13 cellular contexts compared by ENCODE assay signal in the genomic region with DNA sequence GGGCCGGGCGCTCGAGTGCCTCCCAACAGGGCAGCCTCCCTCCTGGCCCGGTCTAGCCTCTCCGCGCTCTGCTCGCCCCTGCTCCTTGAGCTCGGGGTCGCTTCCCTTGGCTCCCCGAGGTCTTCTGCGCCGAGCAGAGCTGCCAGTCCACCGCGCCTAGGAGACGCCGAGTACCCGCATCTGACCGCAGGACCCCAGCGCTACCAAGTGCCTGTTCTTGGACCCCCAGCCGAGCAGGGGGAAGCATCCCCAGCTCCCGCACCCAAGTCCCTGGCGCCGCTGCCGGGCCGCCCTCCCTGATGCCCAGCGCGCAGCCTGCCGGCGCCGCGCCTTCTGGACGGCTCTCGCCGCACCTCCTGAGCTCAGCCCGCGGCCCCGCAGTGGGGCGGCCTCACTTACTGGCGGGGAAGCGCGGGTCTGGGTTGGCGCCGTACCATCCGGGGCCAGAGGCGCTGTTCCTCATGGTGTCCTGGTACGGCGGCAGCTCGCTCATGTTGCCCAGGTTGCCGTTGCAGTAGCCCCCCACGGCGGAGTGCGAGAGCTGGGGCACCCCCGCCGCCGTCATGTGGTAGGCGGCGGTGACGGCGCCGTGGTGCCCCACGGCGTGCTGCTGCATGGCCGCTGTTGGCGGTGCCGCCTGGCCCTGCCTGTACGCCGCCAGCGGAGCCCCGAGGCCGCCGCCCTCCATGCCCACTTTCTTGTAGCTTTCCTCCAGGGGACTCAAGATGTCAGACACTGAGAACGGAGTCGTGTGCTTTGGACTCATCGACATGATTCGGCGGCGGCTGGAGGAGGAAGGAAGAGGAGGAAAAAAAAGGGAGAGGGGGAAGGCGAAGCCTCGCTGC. TPM values are rescaled to one million over a fixed set of nuclear protein-coding genes. Genes with fewer than 3 reads are reported as not detected.
DNase-seq lines count a peak whose midpoint lies in the region; ATAC-seq, FAIRE-seq and TF ChIP-seq lines count a peak whose summit lies in the region.
"Had no signal": no experiment of that assay in that cellular context is flagged by ENCODE, and none has a peak within 500 bp of the region (broad histone marks: within the 10 kb centered on the region; RNA-seq: fewer than 3 reads in every experiment).

No MANE protein-coding gene starts in this region.

- no peaks in the 10 kb centered on the region for H3K9me3 ChIP-seq in right atrium auricular region
- H3K9me3 ChIP-seq in kidney (ENCODE audit: control insufficient read depth in 1 of 2, low read length in 2 of 2) = peaks cover 0 to 3% of the 10 kb centered on the region in 2 donors

- H3K4me3 ChIP-seq in right atrium auricular region = peak overlapping the region in 1 of 2 donors; percentile 36
- peak overlapping the region in 1 of 2 donors; percentile 29 for H3K4me3 ChIP-seq in kidney (ENCODE audit: low read length in 2 of 2)

- no peak for FAIRE-seq in kidney (lab: Jason Lieb, UNC)
- FAIRE-seq: G401.6 had no signal

- H3K36me3 ChIP-seq in right atrium auricular region (no peaks in the 10 kb centered on the region), kidney (ENCODE audit: control insufficient read depth in 1 of 2, insufficient read depth in 2 of 2, low read length in 2 of 2) (no peaks in the 10 kb centered on the region)

- H3K36me3 Mint-ChIP-seq in T-helper 2 cell treated with Interferon-gamma antibody and Interleukin-4, amounts not matched to agents 5 μg/mL and 100 μg/mL, for 36 hours (ENCODE audit: low read depth) = no peaks in the 10 kb centered on the region
- no peaks in the 10 kb centered on the region for H3K36me3 Mint-ChIP-seq in type B pancreatic cell

- peaks cover 5% of the 10 kb centered on the region for H3K4me1 Mint-ChIP-seq in T-helper 2 cell treated with Interferon-gamma antibody and Interleukin-4, amounts not matched to agents 5 μg/mL and 100 μg/mL, for 36 hours (ENCODE audit: low read depth)
- peaks cover 19% of the 10 kb centered on the region for H3K4me1 Mint-ChIP-seq in type B pancreatic cell (ENCODE audit: unreplicated experiment)

- no peak for TF ChIP-seq CTCF in right atrium auricular region (IDR thresholded peaks at IDR 0.05)
- TF ChIP-seq CTCF in kidney (IDR thresholded peaks at IDR 0.05; ENCODE audit: borderline replicate concordance, extremely low read depth, insufficient read depth) = no peak
- no peak for TF ChIP-seq CTCF in type B pancreatic cell (conservative IDR thresholded peaks at IDR 0.05)

- no peak overlapping the region for H3K4me3 Mint-ChIP-seq in T-helper 2 cell treated with Interferon-gamma antibody and Interleukin-4, amounts not matched to agents 5 μg/mL and 100 μg/mL, for 36 hours
- peak overlapping the region; percentile 83 for H3K4me3 Mint-ChIP-seq in type B pancreatic cell

- peak; percentile 34 for ATAC-seq in Right ventricle myocardium superior (ENCODE audit: poor library complexity)
- no peak for ATAC-seq in HG02571 (IDR thresholded peaks at IDR 0.05; ENCODE audit: unreplicated experiment)
- no peak for ATAC-seq in HG02798 (IDR thresholded peaks at IDR 0.05; ENCODE audit: poor library complexity, unreplicated experiment)
- ATAC-seq in HG03108 (IDR thresholded peaks at IDR 0.05; ENCODE audit: unreplicated experiment) = no peak

- H3K27me3 Mint-ChIP-seq in T-helper 2 cell treated with Interferon-gamma antibody and Interleukin-4, amounts not matched to agents 5 μg/mL and 100 μg/mL, for 36 hours (ENCODE audit: low read depth) = peaks cover 76% of the 10 kb centered on the region
- H3K27me3 Mint-ChIP-seq in type B pancreatic cell = peaks cover 94% of the 10 kb centered on the region

- H3K27me3 ChIP-seq in right atrium auricular region = peaks cover 33 to 90% of the 10 kb centered on the region in 2 donors

- H3K27ac ChIP-seq in right atrium auricular region = no peak overlapping the region
- no peak overlapping the region for H3K27ac ChIP-seq in kidney (ENCODE audit: low read depth in 2 of 2, low read length in 2 of 2)

- intact Hi-C loops in Right ventricle myocardium superior (cut with DNase I) = no loop called here
- intact Hi-C loops in kidney (cut with DNase I) = no loop called here

- no peak overlapping the region for H3K9ac ChIP-seq in kidney (ENCODE audit: low read length in 2 of 2)

- H3K4me1 ChIP-seq in right atrium auricular region (peaks cover 0 to 41% of the 10 kb centered on the region in 2 donors), kidney (ENCODE audit: control insufficient read depth in 1 of 2, insufficient read depth in 1 of 2, low read depth in 1 of 2, low read length in 2 of 2) (peaks cover 0 to 17% of the 10 kb centered on the region in 2 donors)

- H3K9me3 Mint-ChIP-seq in T-helper 2 cell treated with Interferon-gamma antibody and Interleukin-4, amounts not matched to agents 5 μg/mL and 100 μg/mL, for 36 hours = no peaks in the 10 kb centered on the region
- no peaks in the 10 kb centered on the region for H3K9me3 Mint-ChIP-seq in type B pancreatic cell

- H3K27ac Mint-ChIP-seq in T-helper 2 cell treated with Interferon-gamma antibody and Interleukin-4, amounts not matched to agents 5 μg/mL and 100 μg/mL, for 36 hours = peak overlapping the region; percentile 31
- peak overlapping the region; percentile 31 for H3K27ac Mint-ChIP-seq in type B pancreatic cell

- DNase-seq in Right ventricle myocardium superior (no peak), right atrium auricular region (ENCODE audit: low spot score) (no peak), kidney (peak; percentile 61), type B pancreatic cell (ENCODE audit: extremely low spot score, unreplicated experiment) (no peak)
- DNase-seq in T-helper 2 cell treated with Interferon-gamma antibody and Interleukin-4, amounts not matched to agents 5 μg/mL and 100 μg/mL, for 36 hours (ENCODE audit: low spot score) = no peak
- DNase-seq: activated CD4-positive, alpha-beta T cell treated with anti-CD3 and anti-CD28 coated beads, Interleukin-2, amount 10 ng/mL, durations not matched to agents 7 days and 5 days; HCEC 1CT had no signal

RNA-seq across cellular contexts. Expression of a gene that starts 1.2 kb away (rescaled TPM):
- total RNA-seq in Right ventricle myocardium superior = not detected
- not detected for total RNA-seq in right atrium auricular region
- not detected for total RNA-seq in kidney
- polyA plus RNA-seq in kidney (ENCODE audit: insufficient read depth, low read depth, low replicate concordance) = not detected
- total RNA-seq in type B pancreatic cell (ENCODE audit: low replicate concordance) = 7.4 and 9.3 TPM in 2 replicates
- total RNA-seq: activated CD4-positive, alpha-beta T cell treated with anti-CD3 and anti-CD28 coated beads, Interleukin-2, amount 10 ng/mL, durations not matched to agents 7 days and 5 days; fibroblast of lung; posterior vena cava had no signal
- polyA plus RNA-seq: fibroblast of lung had no signal
